18 cellular contexts compared by ENCODE assay signal in the genomic region with DNA sequence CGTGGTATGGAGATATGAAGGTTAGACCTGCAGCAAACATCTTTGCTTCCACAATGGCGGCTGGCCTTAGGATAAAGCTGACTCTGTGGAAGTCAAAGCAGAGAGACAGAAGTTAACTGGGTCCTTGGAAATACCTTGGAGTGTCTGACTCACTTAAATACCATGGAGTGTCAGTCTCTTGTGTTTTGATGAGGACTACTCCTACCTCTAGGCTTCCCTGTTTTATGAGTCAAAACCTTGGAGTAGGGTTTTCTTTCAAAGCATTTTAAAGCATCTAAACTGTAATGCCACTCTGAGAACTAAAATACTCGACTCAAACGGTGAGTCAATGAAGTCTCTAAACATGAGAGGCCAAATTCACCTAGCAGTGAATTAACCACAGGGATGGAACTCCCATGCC.
DNase-seq lines count a peak whose midpoint lies in the region; ATAC-seq and TF ChIP-seq lines count a peak whose summit lies in the region.
"Had no signal": no experiment of that assay in that cellular context is flagged by ENCODE, and none has a peak within 500 bp of the region (broad histone marks: within the 10 kb centered on the region; RNA-seq: fewer than 3 reads in every experiment).

No MANE protein-coding gene starts in this region.

- DNase-seq in ELR (ENCODE audit: low read depth) (peak; percentile 1), RWPE2 (ENCODE audit: low spot score) (no peak), foreskin keratinocyte (peak; percentile 7 to 54), lung (ENCODE audit: low spot score) (no peak), coronary artery (ENCODE audit: low spot score) (no peak), COLO829 (ENCODE audit: low spot score) (no peak), NCI-H187 (lab: John Stamatoyannopoulos, UW) (no peak)
- no peak for DNase-seq in activated effector memory CD4-positive, alpha-beta T cell treated with anti-CD3 and anti-CD28 coated beads, Interleukin-2, amount 50 U/mL, for 16 hours
- DNase-seq: 8988T; CD8-positive, alpha-beta T cell; COR-L47; DMS 273 treated with DMSO at 0.1 percent for 48 hours; DMS53; DND-41; GDM1; GM23248 had no signal

- 89 to 94% methylated on average over 4 of the region's 4 CpGs for WGBS in lung, 2 donors

- H3K27ac ChIP-seq in RWPE2 (ENCODE audit: poor library complexity, severe bottlenecking) (no peak overlapping the region), foreskin keratinocyte (no peak overlapping the region), lung (ENCODE audit: low read depth in 1 of 2, low read length in 1 of 2) (no peak overlapping the region), coronary artery (no peak overlapping the region)
- H3K27ac ChIP-seq: BLaER1 treated with 17β-estradiol and CSF1 and Interleukin-3, amounts not matched to agents 10 nM and 100 nM; GM23248 had no signal

- TF ChIP-seq CTCF in RWPE2 (IDR thresholded peaks at IDR 0.05; ENCODE audit: poor library complexity, severe bottlenecking): no peak
- TF ChIP-seq CTCF in foreskin keratinocyte (conservative IDR thresholded peaks at IDR 0.05): no peak
- TF ChIP-seq CTCF in lung (IDR thresholded peaks at IDR 0.05; ENCODE audit: control extremely low read depth, extremely low read depth): no peak
- TF ChIP-seq CTCF in coronary artery (IDR thresholded peaks at IDR 0.05): no peak

- no peaks in the 10 kb centered on the region for H3K9me3 ChIP-seq in RWPE2 (ENCODE audit: severe bottlenecking)
- H3K9me3 ChIP-seq in lung (ENCODE audit: control insufficient read depth in 2 of 2, insufficient read depth in 1 of 2, low read length in 1 of 2): peaks cover 0 to 2% of the 10 kb centered on the region in 2 donors
- H3K9me3 ChIP-seq: BLaER1 treated with 17β-estradiol and CSF1 and Interleukin-3, amounts not matched to agents 10 nM and 100 nM; HAP-1 had no signal

- H3K27me3 ChIP-seq in RWPE2 (ENCODE audit: insufficient read depth, poor library complexity, severe bottlenecking) (peaks cover 2% of the 10 kb centered on the region), foreskin keratinocyte (peaks cover 3% of the 10 kb centered on the region), lung (ENCODE audit: control insufficient read depth, insufficient read depth) (no peaks in the 10 kb centered on the region)
- H3K27me3 ChIP-seq: BLaER1 treated with 17β-estradiol and CSF1 and Interleukin-3, amounts not matched to agents 10 nM and 100 nM had no signal

- ATAC-seq in RWPE2 (ENCODE audit: low read depth) (peak; percentile 38; the same call in 1 of the 3 replicates), foreskin keratinocyte (peak; percentile 56), lung (ENCODE audit: insufficient read depth, low FRiP score) (peak; percentile 27)
- ATAC-seq: CD8-positive, alpha-beta T cell had no signal

- H3K36me3 ChIP-seq in RWPE2 (ENCODE audit: low read depth) (no peaks in the 10 kb centered on the region), lung (ENCODE audit: control insufficient read depth in 2 of 2, insufficient read depth in 2 of 2, low read length in 2 of 2) (no peaks in the 10 kb centered on the region)
- H3K36me3 ChIP-seq: BLaER1 treated with 17β-estradiol and CSF1 and Interleukin-3, amounts not matched to agents 10 nM and 100 nM; HAP-1 had no signal

- H3K4me1 ChIP-seq in RWPE2 (ENCODE audit: insufficient read depth, poor library complexity, severe bottlenecking) (no peaks in the 10 kb centered on the region), foreskin keratinocyte (no peaks in the 10 kb centered on the region), lung (ENCODE audit: control insufficient read depth in 2 of 2, insufficient read depth in 2 of 2, low read length in 2 of 2) (peaks cover 0 to 2% of the 10 kb centered on the region in 2 donors)
- H3K4me1 ChIP-seq: HAP-1 had no signal

- no peak overlapping the region for H3K4me3 ChIP-seq in RWPE2 (ENCODE audit: severe bottlenecking)
- H3K4me3 ChIP-seq in lung: no peak overlapping the region
- no peak overlapping the region for H3K4me3 ChIP-seq in coronary artery
- H3K4me3 ChIP-seq: BLaER1 treated with 17β-estradiol and CSF1 and Interleukin-3, amounts not matched to agents 10 nM and 100 nM; GM23248; HAP-1 had no signal

Comparison
In these comparisons a context has a peak if more than half of its experiments do, and no peak if none do; other contexts are left out.
1. DNase-seq: peak in ELR (single experiment) and foreskin keratinocyte (2 of 2); none in RWPE2 (single experiment), lung (single experiment), activated effector memory CD4-positive, alpha-beta T cell treated with anti-CD3 and anti-CD28 coated beads, Interleukin-2, amount 50 U/mL, for 16 hours (single experiment), coronary artery (single experiment), COLO829 (single experiment) and NCI-H187 (0 of 2).
2. Peak in every context shown above with its lines, with median percentiles within 50 percentile points of each other: ATAC-seq.